1 cellular context compared by ENCODE assay signal in the genomic region with DNA sequence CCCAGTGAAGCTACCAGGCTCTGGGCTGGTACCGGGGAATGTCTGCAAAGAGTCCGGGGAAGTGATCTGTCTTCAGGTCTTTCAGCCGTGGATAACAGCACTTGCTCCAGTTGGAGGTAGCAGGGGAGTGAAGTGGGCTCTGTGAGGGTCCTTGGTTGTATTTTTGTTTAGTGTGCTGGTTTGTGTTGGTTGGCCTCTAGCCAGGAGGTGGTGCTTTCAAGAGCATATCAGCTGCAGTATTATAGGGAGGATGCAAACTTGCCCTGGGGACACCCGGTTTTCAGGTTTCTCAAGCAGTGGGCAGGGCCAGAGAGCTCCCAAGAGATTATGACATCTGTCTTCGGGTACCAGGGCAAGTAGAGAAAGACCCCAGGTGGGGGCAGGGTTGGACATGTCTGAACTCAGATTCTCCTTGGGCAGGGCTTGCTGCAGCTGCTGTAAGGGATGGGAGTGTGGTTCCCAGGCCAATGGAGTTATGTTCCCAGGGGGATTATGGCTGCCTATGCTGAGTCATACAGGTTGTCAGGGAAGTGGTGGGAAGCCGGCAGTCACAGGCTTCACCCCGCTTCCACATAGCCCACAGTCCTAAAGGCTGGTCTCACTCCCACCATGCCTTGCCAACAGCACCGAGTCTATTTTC.
TF ChIP-seq lines count a peak whose summit lies in the region.

No MANE protein-coding gene starts in this region.

TF ChIP-seq in GM23338, 12 proteins besides CTCF, POLR2A, EP300 and RAD21 (continued from another document):
- TF ChIP-seq, protein P1, sequence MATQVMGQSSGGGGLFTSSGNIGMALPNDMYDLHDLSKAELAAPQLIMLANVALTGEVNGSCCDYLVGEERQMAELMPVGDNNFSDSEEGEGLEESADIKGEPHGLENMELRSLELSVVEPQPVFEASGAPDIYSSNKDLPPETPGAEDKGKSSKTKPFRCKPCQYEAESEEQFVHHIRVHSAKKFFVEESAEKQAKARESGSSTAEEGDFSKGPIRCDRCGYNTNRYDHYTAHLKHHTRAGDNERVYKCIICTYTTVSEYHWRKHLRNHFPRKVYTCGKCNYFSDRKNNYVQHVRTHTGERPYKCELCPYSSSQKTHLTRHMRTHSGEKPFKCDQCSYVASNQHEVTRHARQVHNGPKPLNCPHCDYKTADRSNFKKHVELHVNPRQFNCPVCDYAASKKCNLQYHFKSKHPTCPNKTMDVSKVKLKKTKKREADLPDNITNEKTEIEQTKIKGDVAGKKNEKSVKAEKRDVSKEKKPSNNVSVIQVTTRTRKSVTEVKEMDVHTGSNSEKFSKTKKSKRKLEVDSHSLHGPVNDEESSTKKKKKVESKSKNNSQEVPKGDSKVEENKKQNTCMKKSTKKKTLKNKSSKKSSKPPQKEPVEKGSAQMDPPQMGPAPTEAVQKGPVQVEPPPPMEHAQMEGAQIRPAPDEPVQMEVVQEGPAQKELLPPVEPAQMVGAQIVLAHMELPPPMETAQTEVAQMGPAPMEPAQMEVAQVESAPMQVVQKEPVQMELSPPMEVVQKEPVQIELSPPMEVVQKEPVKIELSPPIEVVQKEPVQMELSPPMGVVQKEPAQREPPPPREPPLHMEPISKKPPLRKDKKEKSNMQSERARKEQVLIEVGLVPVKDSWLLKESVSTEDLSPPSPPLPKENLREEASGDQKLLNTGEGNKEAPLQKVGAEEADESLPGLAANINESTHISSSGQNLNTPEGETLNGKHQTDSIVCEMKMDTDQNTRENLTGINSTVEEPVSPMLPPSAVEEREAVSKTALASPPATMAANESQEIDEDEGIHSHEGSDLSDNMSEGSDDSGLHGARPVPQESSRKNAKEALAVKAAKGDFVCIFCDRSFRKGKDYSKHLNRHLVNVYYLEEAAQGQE (IDR thresholded peaks at IDR 0.05; ENCODE audit: unreplicated experiment), result no peak
- TF ChIP-seq EZH2 (IDR thresholded peaks at IDR 0.05; ENCODE audit: low read depth, unreplicated experiment) (no peak), ZNF114 (CRISPR knock-in tag; IDR thresholded peaks at IDR 0.05) (no peak), POLR2AphosphoS5 (IDR thresholded peaks at IDR 0.05; ENCODE audit: low read depth) (no peak), STAT1 (IDR thresholded peaks at IDR 0.05; ENCODE audit: unreplicated experiment) (no peak), ZNF462 (CRISPR knock-in tag; IDR thresholded peaks at IDR 0.05) (no peak), CREB1 (CRISPR knock-in tag; IDR thresholded peaks at IDR 0.05; ENCODE audit: low read depth) (no peak), EZH2phosphoT487 (IDR thresholded peaks at IDR 0.05; ENCODE audit: unreplicated experiment) (no peak), ZNF331 (CRISPR knock-in tag; IDR thresholded peaks at IDR 0.05; ENCODE audit: low read depth) (no peak)
- TF ChIP-seq, protein P2, sequence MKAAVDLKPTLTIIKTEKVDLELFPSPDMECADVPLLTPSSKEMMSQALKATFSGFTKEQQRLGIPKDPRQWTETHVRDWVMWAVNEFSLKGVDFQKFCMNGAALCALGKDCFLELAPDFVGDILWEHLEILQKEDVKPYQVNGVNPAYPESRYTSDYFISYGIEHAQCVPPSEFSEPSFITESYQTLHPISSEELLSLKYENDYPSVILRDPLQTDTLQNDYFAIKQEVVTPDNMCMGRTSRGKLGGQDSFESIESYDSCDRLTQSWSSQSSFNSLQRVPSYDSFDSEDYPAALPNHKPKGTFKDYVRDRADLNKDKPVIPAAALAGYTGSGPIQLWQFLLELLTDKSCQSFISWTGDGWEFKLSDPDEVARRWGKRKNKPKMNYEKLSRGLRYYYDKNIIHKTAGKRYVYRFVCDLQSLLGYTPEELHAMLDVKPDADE (IDR thresholded peaks at IDR 0.05), result no peak
